Comparison of ENCODE assay signal across 8 cellular contexts in the genomic region with DNA sequence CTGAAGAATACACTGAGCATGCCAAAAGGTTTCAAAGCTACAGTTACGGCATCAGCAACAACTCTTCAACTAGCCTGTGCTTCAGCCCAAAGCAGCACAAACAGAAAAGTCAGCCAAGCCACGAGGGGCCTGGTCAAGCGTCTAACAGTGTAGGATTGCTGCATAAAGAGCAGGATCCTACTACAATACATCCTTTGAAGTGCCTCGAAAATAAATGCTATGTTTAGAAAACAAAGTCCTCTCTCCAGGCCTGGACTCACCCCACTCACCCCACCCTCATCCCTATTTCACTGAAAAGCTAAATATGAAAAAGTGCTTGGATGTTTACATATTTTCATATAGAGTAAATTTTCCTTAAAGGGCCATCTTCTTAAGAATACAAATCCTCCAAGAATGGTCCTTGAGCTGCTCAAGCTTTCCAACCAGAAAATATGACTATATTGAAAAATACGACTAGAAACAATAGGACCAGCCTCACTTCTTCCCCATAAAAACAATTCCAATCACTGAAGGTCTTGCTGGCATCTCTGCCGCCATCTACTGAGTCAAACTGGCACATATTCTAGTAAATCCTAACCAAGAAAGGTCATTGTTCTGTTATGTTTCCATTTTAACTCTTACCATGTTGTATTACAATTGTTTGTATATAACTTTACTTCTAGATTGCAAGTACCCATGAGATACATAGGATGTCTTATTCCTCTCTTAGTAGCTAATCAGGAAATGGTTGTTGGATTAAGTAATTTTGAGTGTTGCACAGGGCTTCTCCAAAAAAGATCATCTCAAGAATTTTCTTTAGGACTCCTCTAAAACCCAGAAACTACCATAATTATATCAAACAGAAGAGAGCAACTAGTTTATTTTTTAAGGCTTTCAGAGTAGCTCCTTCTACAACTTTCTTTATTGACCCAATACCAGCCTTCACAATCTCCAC.
A peak's percentile ranks its signal among the peaks of the same experiment; 100 is the strongest.
DNase-seq lines count a peak whose midpoint lies in the region; ATAC-seq and TF ChIP-seq lines count a peak whose summit lies in the region.

No MANE protein-coding gene starts in this region.

- H3K79me2 ChIP-seq in neural cell (replicated peaks; ENCODE audit: insufficient read depth, low read length): no peaks in the 10 kb centered on the region

- no peak overlapping the region for H3K4me2 ChIP-seq in neural cell (ENCODE audit: low read length)

- H3K27me3 Mint-ChIP-seq in activated T-helper 2 cell treated with anti-CD3 and anti-CD28 coated beads, Interferon-gamma antibody, Interleukin-2, Interleukin-4, amounts not matched to agents 10 μg/mL and 5 μg/mL and 100 μg/mL, durations not matched to agents 14 hours and 24 hours and 36 hours (ENCODE audit: low read depth): no peaks in the 10 kb centered on the region

- H3K36me3 ChIP-seq in H7 (replicated peaks; ENCODE audit: control insufficient read depth, insufficient read depth, low read length): no peaks in the 10 kb centered on the region
- no peaks in the 10 kb centered on the region for H3K36me3 ChIP-seq in neural cell (ENCODE audit: insufficient read depth, low read length)

- H3K36me3 Mint-ChIP-seq in activated T-helper 2 cell treated with anti-CD3 and anti-CD28 coated beads, Interferon-gamma antibody, Interleukin-2, Interleukin-4, amounts not matched to agents 10 μg/mL and 5 μg/mL and 100 μg/mL, durations not matched to agents 14 hours and 24 hours and 36 hours (ENCODE audit: low read depth): no peaks in the 10 kb centered on the region

- no peaks in the 10 kb centered on the region for H3F3A ChIP-seq in neural cell (ENCODE audit: insufficient read depth, low read length, poor library complexity, severe bottlenecking)

- ATAC-seq in HG03045 (IDR thresholded peaks at IDR 0.05; ENCODE audit: unreplicated experiment): no peak

- no peaks in the 10 kb centered on the region for H3K9me3 ChIP-seq in neural cell (ENCODE audit: low read length)

- H4K20me1 ChIP-seq in neural cell (ENCODE audit: insufficient read depth): no peaks in the 10 kb centered on the region

- no peaks in the 10 kb centered on the region for H3K9me2 ChIP-seq in neural cell (ENCODE audit: insufficient read depth, low read length)

- no peak overlapping the region for H3K4me3 Mint-ChIP-seq in activated T-helper 2 cell treated with anti-CD3 and anti-CD28 coated beads, Interferon-gamma antibody, Interleukin-2, Interleukin-4, amounts not matched to agents 10 μg/mL and 5 μg/mL and 100 μg/mL, durations not matched to agents 14 hours and 24 hours and 36 hours (ENCODE audit: low read depth)

- H2AFZ ChIP-seq in neural cell (ENCODE audit: low read depth, low read length): peak overlapping the region; percentile 7

- peak; percentile 95 for TF ChIP-seq CTCF in fibroblast of mammary gland (conservative IDR thresholded peaks at IDR 0.05; ENCODE audit: control insufficient read depth, insufficient read depth, low read depth, low read length)
- TF ChIP-seq CTCF in neural cell (IDR thresholded peaks at IDR 0.05; ENCODE audit: poor library complexity, severe bottlenecking): peak; percentile 88

- peak; percentile 89 for TF ChIP-seq RAD21 in neural cell (conservative IDR thresholded peaks at IDR 0.05)

- H3K27ac Mint-ChIP-seq in activated T-helper 2 cell treated with anti-CD3 and anti-CD28 coated beads, Interferon-gamma antibody, Interleukin-2, Interleukin-4, amounts not matched to agents 10 μg/mL and 5 μg/mL and 100 μg/mL, durations not matched to agents 14 hours and 24 hours and 36 hours: no peak overlapping the region

- no peaks in the 10 kb centered on the region for H3K9me3 Mint-ChIP-seq in activated T-helper 2 cell treated with anti-CD3 and anti-CD28 coated beads, Interferon-gamma antibody, Interleukin-2, Interleukin-4, amounts not matched to agents 10 μg/mL and 5 μg/mL and 100 μg/mL, durations not matched to agents 14 hours and 24 hours and 36 hours

- intact Hi-C loops in activated T-helper 2 cell treated with anti-CD3 and anti-CD28 coated beads, Interferon-gamma antibody, Interleukin-2, Interleukin-4, amounts not matched to agents 10 μg/mL and 5 μg/mL and 100 μg/mL, durations not matched to agents 14 hours and 24 hours and 36 hours (cut with micrococcal nuclease): loop anchor here (1.0 kb wide), 1 partner anchor 153 kb away; no protein-coding TSS in a partner anchor

- peak overlapping the region; percentile 7 for H3K27ac ChIP-seq in neural cell (ENCODE audit: low read length)

- peaks cover 2% of the 10 kb centered on the region for H3K4me1 Mint-ChIP-seq in activated T-helper 2 cell treated with anti-CD3 and anti-CD28 coated beads, Interferon-gamma antibody, Interleukin-2, Interleukin-4, amounts not matched to agents 10 μg/mL and 5 μg/mL and 100 μg/mL, durations not matched to agents 14 hours and 24 hours and 36 hours (ENCODE audit: low read depth)

- no peak for TF ChIP-seq EP300 in neural cell (conservative IDR thresholded peaks at IDR 0.05; ENCODE audit: poor library complexity, severe bottlenecking)

- H3K4me3 ChIP-seq in H7 (ENCODE audit: insufficient read depth, low read depth, low read length) (no peak overlapping the region), fibroblast of mammary gland (ENCODE audit: control insufficient read depth, low read depth, low read length) (no peak overlapping the region), neural cell (ENCODE audit: low read length) (no peak overlapping the region)

- H3K27me3 ChIP-seq in H7 (ENCODE audit: control insufficient read depth, insufficient read depth, low read length) (no peaks in the 10 kb centered on the region), neural cell (ENCODE audit: insufficient read depth, low read depth, low read length) (no peaks in the 10 kb centered on the region)

- H3K9ac ChIP-seq in neural cell (ENCODE audit: low read length): peak overlapping the region; percentile 15

- peak; percentile 78 for DNase-seq in DMS153 treated with DMSO at 0.1 percent for 48 hours (lab: John Stamatoyannopoulos, UW; ENCODE audit: unreplicated experiment)
- peak; percentile 30 for DNase-seq in H7
- peak; percentile 85 for DNase-seq in NCI-H2171 treated with DMSO at 0.1 percent for 48 hours (lab: John Stamatoyannopoulos, UW)
- DNase-seq in activated CD4-positive, alpha-beta T cell treated with anti-CD3 and anti-CD28 coated beads, Interleukin-2, amount 50 U/mL, for 1 hour: peak; percentile 32
- DNase-seq in fibroblast of mammary gland (ENCODE audit: low read depth): peak; percentile 82
- no peak for DNase-seq in activated T-helper 2 cell treated with anti-CD3 and anti-CD28 coated beads, Interferon-gamma antibody, Interleukin-2, Interleukin-4, amounts not matched to agents 10 μg/mL and 5 μg/mL and 100 μg/mL, durations not matched to agents 14 hours and 24 hours and 36 hours (ENCODE audit: low spot score)

TF ChIP-seq in neural cell, 6 proteins besides CTCF, POLR2A, EP300 and RAD21:
- TF ChIP-seq EZH2 (IDR thresholded peaks at IDR 0.05; ENCODE audit: borderline replicate concordance, insufficient read depth, low read length, poor library complexity, severe bottlenecking) (no peak), MXI1 (conservative IDR thresholded peaks at IDR 0.05; ENCODE audit: poor library complexity, severe bottlenecking) (no peak), SMC3 (conservative IDR thresholded peaks at IDR 0.05; ENCODE audit: poor library complexity) (peak; percentile 88)
TF ChIP-seq in neural cell: peak in this region for 1.
